ENCODE assay signal across 1 cellular context in the genomic region with DNA sequence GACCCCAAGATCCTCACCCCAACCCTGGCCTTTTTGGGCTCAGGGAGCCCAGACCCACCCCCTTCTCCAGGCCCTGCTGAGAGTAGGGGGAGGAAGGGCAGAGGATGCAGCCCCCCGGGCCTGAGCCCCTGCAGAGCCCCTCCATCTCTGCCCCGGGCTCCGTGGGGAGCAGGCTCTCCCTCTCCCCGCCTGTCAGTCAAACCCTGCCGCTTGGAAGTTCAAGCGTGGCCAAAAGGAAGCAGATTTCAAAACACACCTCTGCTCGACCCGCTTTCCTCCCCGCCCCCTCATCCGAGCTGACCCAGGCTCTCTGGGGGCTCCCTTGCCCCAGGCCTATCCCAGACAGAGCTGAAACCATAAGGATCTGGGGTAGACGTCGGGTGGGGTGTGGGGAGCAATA.
TF ChIP-seq lines count a peak whose summit lies in the region.

No MANE protein-coding gene starts in this region.

TF ChIP-seq in H1, 55 proteins besides CTCF, POLR2A, EP300 and RAD21 (continued from another document):
- no peak for TF ChIP-seq KDM1A (IDR thresholded peaks at IDR 0.05; ENCODE audit: borderline replicate concordance, low read length)
- no peak for TF ChIP-seq SUZ12 (IDR thresholded peaks at IDR 0.05; ENCODE audit: low read length)
- TF ChIP-seq JUN (IDR thresholded peaks at IDR 0.05; ENCODE audit: low read depth, low read length): no peak
- TF ChIP-seq, protein P1, sequence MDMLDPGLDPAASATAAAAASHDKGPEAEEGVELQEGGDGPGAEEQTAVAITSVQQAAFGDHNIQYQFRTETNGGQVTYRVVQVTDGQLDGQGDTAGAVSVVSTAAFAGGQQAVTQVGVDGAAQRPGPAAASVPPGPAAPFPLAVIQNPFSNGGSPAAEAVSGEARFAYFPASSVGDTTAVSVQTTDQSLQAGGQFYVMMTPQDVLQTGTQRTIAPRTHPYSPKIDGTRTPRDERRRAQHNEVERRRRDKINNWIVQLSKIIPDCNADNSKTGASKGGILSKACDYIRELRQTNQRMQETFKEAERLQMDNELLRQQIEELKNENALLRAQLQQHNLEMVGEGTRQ (IDR thresholded peaks at IDR 0.05; ENCODE audit: low read length): no peak
- TF ChIP-seq PHF8 (conservative IDR thresholded peaks at IDR 0.05; ENCODE audit: low read depth, low read length): no peak
TF ChIP-seq in H1: peak in this region for 0.
